ENCODE assay signal across 20 cellular contexts in genomic region chr12:31033681-31034080, GRCh38.
"Had no signal": no experiment of that assay in that cellular context is flagged by ENCODE, and none has a peak within 500 bp of the region (broad histone marks: within the 10 kb centered on the region; RNA-seq: fewer than 3 reads in every experiment).

No MANE protein-coding gene starts in this region.

- H3K27me3 Mint-ChIP-seq: activated naive CD8-positive, alpha-beta T cell treated with anti-CD3 and anti-CD28 coated beads, Interleukin-2, amount 50 U/mL, for 24 hours had no signal

- H3K36me3 ChIP-seq: gastroesophageal sphincter, transverse colon, uterus had no signal

- H3K4me3 ChIP-seq: gastroesophageal sphincter, lung, transverse colon, uterus had no signal

- DNase-seq: activated CD4-positive, alpha-beta memory T cell treated with anti-CD3 and anti-CD28 coated beads for 36 hours; activated CD4-positive, alpha-beta T cell treated with anti-CD3 and anti-CD28 coated beads for 48 hours; activated gamma-delta T cell; activated naive CD4-positive, alpha-beta T cell treated with anti-CD3 and anti-CD28 coated beads, Interleukin-2, amount 50 U/mL, for 16 hours; activated naive CD8-positive, alpha-beta T cell treated with anti-CD3 and anti-CD28 coated beads, Interleukin-2, amount 50 U/mL, for 24 hours; activated T-cell treated with anti-CD3 and anti-CD28 coated beads for 4 hours; anterior cingulate cortex; central memory CD4-positive, alpha-beta T cell; dermis blood vessel endothelial cell; effector CD8-positive, alpha-beta T cell; kidney; natural killer cell; stimulated activated CD4-positive, alpha-beta T cell treated with anti-CD3 and anti-CD28 coated beads, Interleukin-12 subunit alpha, Interleukin-12 subunit beta, amount 100 ng/mL, for 4 hours; stimulated activated CD4-positive, alpha-beta T cell treated with anti-CD3 and anti-CD28 coated beads, Interleukin-4, amount 100 ng/mL, for 4 hours; stimulated activated naive CD8-positive, alpha-beta T cell treated with anti-CD3 and anti-CD28 coated beads, Interleukin-15, Interleukin-2, amounts not matched to agents 100 U/mL and 50 U/mL, for 24 hours; transverse colon; uterus had no signal

- ATAC-seq: activated naive CD8-positive, alpha-beta T cell treated with anti-CD3 and anti-CD28 coated beads, Interleukin-2, amount 50 U/mL, for 24 hours; gastroesophageal sphincter; left lobe of liver; natural killer cell; stimulated activated naive CD8-positive, alpha-beta T cell treated with anti-CD3 and anti-CD28 coated beads, Interleukin-15, Interleukin-2, amounts not matched to agents 100 U/mL and 50 U/mL, for 24 hours had no signal

- H3K4me1 ChIP-seq: gastroesophageal sphincter, transverse colon, uterus had no signal

- H3K27ac Mint-ChIP-seq: activated CD4-positive, alpha-beta memory T cell treated with anti-CD3 and anti-CD28 coated beads for 36 hours; activated naive CD8-positive, alpha-beta T cell treated with anti-CD3 and anti-CD28 coated beads, Interleukin-2, amount 50 U/mL, for 24 hours; natural killer cell had no signal

- H3K9me3 ChIP-seq: gastroesophageal sphincter, transverse colon, uterus had no signal

- H3K9me3 Mint-ChIP-seq: activated CD4-positive, alpha-beta memory T cell treated with anti-CD3 and anti-CD28 coated beads for 36 hours; activated naive CD8-positive, alpha-beta T cell treated with anti-CD3 and anti-CD28 coated beads, Interleukin-2, amount 50 U/mL, for 24 hours; natural killer cell had no signal

- H3K27ac ChIP-seq: gastroesophageal sphincter, transverse colon, uterus had no signal

- H3K4me3 Mint-ChIP-seq: activated CD4-positive, alpha-beta memory T cell treated with anti-CD3 and anti-CD28 coated beads for 36 hours; activated naive CD8-positive, alpha-beta T cell treated with anti-CD3 and anti-CD28 coated beads, Interleukin-2, amount 50 U/mL, for 24 hours; natural killer cell had no signal

- H3K36me3 Mint-ChIP-seq: activated CD4-positive, alpha-beta memory T cell treated with anti-CD3 and anti-CD28 coated beads for 36 hours; natural killer cell had no signal

- H3K27me3 ChIP-seq: gastroesophageal sphincter, transverse colon, uterus had no signal

- H3K4me1 Mint-ChIP-seq: activated naive CD8-positive, alpha-beta T cell treated with anti-CD3 and anti-CD28 coated beads, Interleukin-2, amount 50 U/mL, for 24 hours; natural killer cell had no signal
